In the genomic region with DNA sequence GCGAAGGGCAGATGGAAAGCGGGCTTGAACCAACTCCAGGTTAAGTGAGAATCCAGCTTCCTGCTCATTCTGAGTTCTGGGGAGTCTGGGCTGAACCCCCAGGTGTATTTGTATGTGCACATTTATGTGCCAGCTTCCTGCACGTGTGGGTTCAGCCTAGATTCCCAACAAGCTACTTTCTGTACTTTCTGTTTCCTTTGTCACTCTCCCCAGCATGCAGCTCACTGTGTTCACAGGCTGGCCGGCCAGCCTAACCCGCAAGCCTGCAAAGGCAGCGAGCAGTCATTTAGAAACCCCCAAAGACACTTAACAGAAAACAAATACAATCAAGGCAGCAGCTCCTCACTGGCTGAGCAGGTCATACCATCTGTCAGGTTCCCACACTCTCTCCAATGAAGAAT, we compare ENCODE assay signal across 8 cellular contexts. TPM values are rescaled to one million over a fixed set of nuclear protein-coding genes. Genes with fewer than 3 reads are reported as not detected.
DNase-seq lines count a peak whose midpoint lies in the region; ATAC-seq and TF ChIP-seq lines count a peak whose summit lies in the region.

No MANE protein-coding gene starts in this region.

- no peak overlapping the region for H3K4me3 ChIP-seq in CD8-positive, alpha-beta T cell (ENCODE audit: low read depth, low read length)

- H3K27me3 Mint-ChIP-seq in CD8-positive, alpha-beta T cell (ENCODE audit: low read depth): no peaks in the 10 kb centered on the region
- peaks cover 18% of the 10 kb centered on the region for H3K27me3 Mint-ChIP-seq in activated naive CD8-positive, alpha-beta T cell treated with anti-CD3 and anti-CD28 coated beads, Interleukin-2, amount 50 U/mL, for 24 hours
- peaks cover 38% of the 10 kb centered on the region for H3K27me3 Mint-ChIP-seq in HFFc6 (ENCODE audit: insufficient read depth)

- no peak overlapping the region for H3K27ac ChIP-seq in CD8-positive, alpha-beta T cell (ENCODE audit: low read depth, low read length)

- no peaks in the 10 kb centered on the region for H3K27me3 ChIP-seq in CD8-positive, alpha-beta T cell (ENCODE audit: insufficient read depth, low read length)

- peak in 5 of 7 experiments; percentile 24 to 69 (median 49) for DNase-seq in CD8-positive, alpha-beta T cell
- DNase-seq in activated naive CD8-positive, alpha-beta T cell treated with anti-CD3 and anti-CD28 coated beads, Interleukin-2, amount 50 U/mL, for 24 hours: peak; percentile 63
- DNase-seq in GM19240 (ENCODE audit: insufficient read length, low spot score): no peak
- DNase-seq in GF-D8 (lab: John Stamatoyannopoulos, UW): no peak
- DNase-seq in anterior cingulate cortex (lab: John Stamatoyannopoulos, UW): no peak
- DNase-seq in HFFc6: no peak

- no peaks in the 10 kb centered on the region for H3K9me3 Mint-ChIP-seq in CD8-positive, alpha-beta T cell
- no peaks in the 10 kb centered on the region for H3K9me3 Mint-ChIP-seq in activated naive CD8-positive, alpha-beta T cell treated with anti-CD3 and anti-CD28 coated beads, Interleukin-2, amount 50 U/mL, for 24 hours
- H3K9me3 Mint-ChIP-seq in HFFc6: no peaks in the 10 kb centered on the region

- ATAC-seq in CD8-positive, alpha-beta T cell: peak; percentile 60
- ATAC-seq in GM19455 (IDR thresholded peaks at IDR 0.05; ENCODE audit: unreplicated experiment): peak; percentile 60
- peak; percentile 56 for ATAC-seq in HG03442 (IDR thresholded peaks at IDR 0.05; ENCODE audit: unreplicated experiment)
- peak; percentile 80 for ATAC-seq in activated naive CD8-positive, alpha-beta T cell treated with anti-CD3 and anti-CD28 coated beads, Interleukin-2, amount 50 U/mL, for 24 hours

- H3K4me1 Mint-ChIP-seq in CD8-positive, alpha-beta T cell (ENCODE audit: low read depth): peaks cover 80% of the 10 kb centered on the region
- H3K4me1 Mint-ChIP-seq in activated naive CD8-positive, alpha-beta T cell treated with anti-CD3 and anti-CD28 coated beads, Interleukin-2, amount 50 U/mL, for 24 hours: peaks cover 87% of the 10 kb centered on the region
- peaks cover 29% of the 10 kb centered on the region for H3K4me1 Mint-ChIP-seq in HFFc6 (ENCODE audit: low read depth)

- H3K36me3 Mint-ChIP-seq in CD8-positive, alpha-beta T cell: no peaks in the 10 kb centered on the region
- H3K36me3 Mint-ChIP-seq in activated naive CD8-positive, alpha-beta T cell treated with anti-CD3 and anti-CD28 coated beads, Interleukin-2, amount 50 U/mL, for 24 hours (ENCODE audit: low read depth): no peaks in the 10 kb centered on the region
- H3K36me3 Mint-ChIP-seq in HFFc6 (ENCODE audit: low read depth): no peaks in the 10 kb centered on the region

- TF ChIP-seq CTCF in CD8-positive, alpha-beta T cell (IDR thresholded peaks at IDR 0.05): no peak
- TF ChIP-seq CTCF in HFFc6 (IDR thresholded peaks at IDR 0.05): no peak

- H3K36me3 ChIP-seq in CD8-positive, alpha-beta T cell (ENCODE audit: insufficient read depth, low read length): no peaks in the 10 kb centered on the region

- H3K27ac Mint-ChIP-seq in CD8-positive, alpha-beta T cell: peak overlapping the region; percentile 52
- H3K27ac Mint-ChIP-seq in activated naive CD8-positive, alpha-beta T cell treated with anti-CD3 and anti-CD28 coated beads, Interleukin-2, amount 50 U/mL, for 24 hours: peak overlapping the region; percentile 36
- no peak overlapping the region for H3K27ac Mint-ChIP-seq in HFFc6

- POLR2A ChIA-PET in CD8-positive, alpha-beta T cell (lab: Charles Lee): interaction anchor here (1.0 to 2.2 kb wide), 5 partner anchors 13 to 143 kb away, joined by 3 to 13 read pairs (median 5); no protein-coding TSS in a partner anchor

- peaks cover 91% of the 10 kb centered on the region for H3K4me1 ChIP-seq in CD8-positive, alpha-beta T cell (ENCODE audit: insufficient read depth, low read length)

- CTCF ChIA-PET in CD8-positive, alpha-beta T cell (lab: Charles Lee): interaction anchor here (0.7 to 11.8 kb wide), 10 partner anchors 9 to 43 kb away, joined by 3 to 117 read pairs (median 4); no protein-coding TSS in a partner anchor

- no peaks in the 10 kb centered on the region for H3K9me3 ChIP-seq in CD8-positive, alpha-beta T cell (ENCODE audit: low read length)

- intact Hi-C loops in CD8-positive, alpha-beta T cell (cut with DNase I, micrococcal nuclease): loop anchor here in 1 of 2 experiments (1.0 kb wide), 1 partner anchor 13 kb away; no protein-coding TSS in a partner anchor

- peak overlapping the region; percentile 60 for H3K4me3 Mint-ChIP-seq in CD8-positive, alpha-beta T cell
- no peak overlapping the region for H3K4me3 Mint-ChIP-seq in activated naive CD8-positive, alpha-beta T cell treated with anti-CD3 and anti-CD28 coated beads, Interleukin-2, amount 50 U/mL, for 24 hours
- H3K4me3 Mint-ChIP-seq in HFFc6: no peak overlapping the region

RNA-seq across cellular contexts. Expression of a gene that starts 1.2 kb away (rescaled TPM):
- total RNA-seq in CD8-positive, alpha-beta T cell: not detected
- not detected for total RNA-seq in HFFc6 (2021; fragmentation: NEBNext Ultra II Directional; extraction: Animal tissue kit (Norgen Biotek cat#: 25700))

RNA-seq across cellular contexts. Expression of a gene that starts 3.0 kb away (rescaled TPM):
- total RNA-seq in CD8-positive, alpha-beta T cell: 1 to 10 TPM in 1 of 2 experiments, under 1 TPM in 1; 0.78 to 1.0 TPM
- total RNA-seq in HFFc6 (2021; fragmentation: NEBNext Ultra II Directional; extraction: Animal tissue kit (Norgen Biotek cat#: 25700)): not detected

Comparison
In these comparisons a context has a peak if more than half of its experiments do, and no peak if none do; other contexts are left out.
1. DNase-seq: peak in CD8-positive, alpha-beta T cell (5 of 7) and activated naive CD8-positive, alpha-beta T cell treated with anti-CD3 and anti-CD28 coated beads, Interleukin-2, amount 50 U/mL, for 24 hours (single experiment); none in GM19240 (single experiment), GF-D8 (single experiment), anterior cingulate cortex (0 of 58) and HFFc6 (single experiment).
2. Peak in every context shown above with its lines, with median percentiles within 50 percentile points of each other: ATAC-seq.